12 cellular contexts compared by ENCODE assay signal in the genomic region with DNA sequence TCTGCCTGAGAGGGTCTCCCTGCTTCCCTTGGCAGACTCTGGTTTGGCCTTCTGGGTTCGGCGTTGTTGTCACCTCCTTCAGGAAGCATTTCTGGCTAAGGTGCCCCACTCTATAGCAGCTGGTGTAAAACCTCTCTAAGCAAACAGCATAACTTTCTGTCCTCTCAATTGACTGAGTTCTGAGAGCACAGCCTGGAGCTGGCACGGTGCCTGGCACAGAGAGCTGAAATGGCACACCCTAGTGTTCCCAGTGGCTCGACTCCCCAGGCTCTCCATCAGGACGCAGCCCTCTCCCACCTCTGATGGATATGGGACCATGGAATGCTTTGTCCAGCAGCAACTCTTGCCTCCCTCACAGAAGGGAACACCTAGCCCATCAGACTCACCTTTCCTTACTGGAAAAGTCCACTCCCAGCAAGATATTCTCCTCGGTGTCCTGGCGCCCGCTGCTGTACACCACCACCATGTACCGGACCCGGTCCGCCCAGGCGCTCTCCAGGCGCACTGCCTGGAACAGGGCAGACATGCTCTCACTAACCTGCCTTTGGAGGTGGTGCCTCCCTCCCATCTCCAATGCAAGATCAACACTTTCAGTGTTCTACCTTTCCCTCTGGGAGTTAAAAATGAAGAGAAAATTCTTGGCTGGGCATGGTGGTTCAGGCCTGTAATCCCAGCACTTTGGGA. TPM values are rescaled to one million over a fixed set of nuclear protein-coding genes. Genes with fewer than 3 reads are reported as not detected.
A peak's percentile ranks its signal among the peaks of the same experiment; 100 is the strongest.
DNase-seq lines count a peak whose midpoint lies in the region; ATAC-seq and TF ChIP-seq lines count a peak whose summit lies in the region.
"Had no signal": no experiment of that assay in that cellular context is flagged by ENCODE, and none has a peak within 500 bp of the region (broad histone marks: within the 10 kb centered on the region; RNA-seq: fewer than 3 reads in every experiment).

No MANE protein-coding gene starts in this region.

- H3K36me3 ChIP-seq in lung (ENCODE audit: control insufficient read depth in 2 of 2, insufficient read depth in 2 of 2, low read length in 2 of 2) (peaks cover 11 to 44% of the 10 kb centered on the region in 2 donors), tibial nerve (peaks cover 0 to 74% (median 9%) of the 10 kb centered on the region in 3 donors), MG63 (peaks cover 95% of the 10 kb centered on the region)
- H3K36me3 ChIP-seq: uterus had no signal

- H3K27me3 Mint-ChIP-seq in activated T-cell treated with anti-CD3 and anti-CD28 coated beads, Interleukin-2, amount 50 U/mL, for 24 hours, result no peaks in the 10 kb centered on the region
- H3K27me3 Mint-ChIP-seq in dendritic cell treated with granulocyte-macrophage colony-stimulating factor and Interleukin-4, amounts not matched to agents 40 ng/mL and 50 ng/mL, for 4 days, result no peaks in the 10 kb centered on the region

- peak overlapping the region; percentile 51 to 65 for H3K27ac ChIP-seq in lung (ENCODE audit: low read depth in 1 of 2, low read length in 1 of 2)
- H3K27ac ChIP-seq in tibial nerve, result peak overlapping the region in 3 of 4 donors; percentile 31 to 85 (median 80)
- H3K27ac ChIP-seq: uterus had no signal

- peak overlapping the region; percentile 32 for H3K27ac Mint-ChIP-seq in activated T-cell treated with anti-CD3 and anti-CD28 coated beads, Interleukin-2, amount 50 U/mL, for 24 hours
- peak overlapping the region; percentile 41 for H3K27ac Mint-ChIP-seq in dendritic cell treated with granulocyte-macrophage colony-stimulating factor and Interleukin-4, amounts not matched to agents 40 ng/mL and 50 ng/mL, for 4 days

- TF ChIP-seq CTCF in lung (IDR thresholded peaks at IDR 0.05; ENCODE audit: control extremely low read depth, extremely low read depth) (no peak), tibial nerve (IDR thresholded peaks at IDR 0.05) (no peak)

- H3K9me3 Mint-ChIP-seq in activated T-cell treated with anti-CD3 and anti-CD28 coated beads, Interleukin-2, amount 50 U/mL, for 24 hours, result no peaks in the 10 kb centered on the region
- no peaks in the 10 kb centered on the region for H3K9me3 Mint-ChIP-seq in dendritic cell treated with granulocyte-macrophage colony-stimulating factor and Interleukin-4, amounts not matched to agents 40 ng/mL and 50 ng/mL, for 4 days

- DNase-seq in activated T-cell treated with anti-CD3 and anti-CD28 coated beads, Interleukin-2, amount 50 U/mL, for 24 hours, result no peak
- DNase-seq in activated T-cell treated with anti-CD3 and anti-CD28 coated beads for 4 hours (no peak), lung (ENCODE audit: low spot score) (no peak), tibial nerve (ENCODE audit: low spot score in 2 of 2) (no peak), MG63 (no peak), NOMO-1 treated with dmso at 0.1 percent for 144 hours (lab: John Stamatoyannopoulos, UW; ENCODE audit: unreplicated experiment) (no peak)
- DNase-seq: EL, NCI-H2227 treated with DMSO at 0.1 percent for 48 hours, uterus had no signal

- ATAC-seq in lung (ENCODE audit: insufficient read depth, low FRiP score) (no peak), GM21619 (IDR thresholded peaks at IDR 0.05; ENCODE audit: unreplicated experiment) (no peak)
- ATAC-seq: Panc1 had no signal

- H3K27me3 ChIP-seq in lung (ENCODE audit: control insufficient read depth, insufficient read depth) (no peaks in the 10 kb centered on the region), tibial nerve (no peaks in the 10 kb centered on the region), MG63 (no peaks in the 10 kb centered on the region)
- H3K27me3 ChIP-seq: uterus had no signal

- peaks cover 15% of the 10 kb centered on the region for H3K4me1 Mint-ChIP-seq in activated T-cell treated with anti-CD3 and anti-CD28 coated beads, Interleukin-2, amount 50 U/mL, for 24 hours (ENCODE audit: low read depth)
- peaks cover 37% of the 10 kb centered on the region for H3K4me1 Mint-ChIP-seq in dendritic cell treated with granulocyte-macrophage colony-stimulating factor and Interleukin-4, amounts not matched to agents 40 ng/mL and 50 ng/mL, for 4 days (ENCODE audit: low read depth)

- no peaks in the 10 kb centered on the region for H3K9me3 ChIP-seq in lung (ENCODE audit: control insufficient read depth in 2 of 2, insufficient read depth in 1 of 2, low read length in 1 of 2)
- H3K9me3 ChIP-seq in tibial nerve, result no peaks in the 10 kb centered on the region
- no peaks in the 10 kb centered on the region for H3K9me3 ChIP-seq in MG63
- H3K9me3 ChIP-seq: uterus had no signal

- H3K4me1 ChIP-seq in lung (ENCODE audit: control insufficient read depth in 2 of 2, insufficient read depth in 2 of 2, low read length in 2 of 2) (peaks cover 20 to 22% of the 10 kb centered on the region in 2 donors), tibial nerve (peaks cover 0 to 94% (median 55%) of the 10 kb centered on the region in 4 donors)
- H3K4me1 ChIP-seq: uterus had no signal

- H3K36me3 Mint-ChIP-seq in activated T-cell treated with anti-CD3 and anti-CD28 coated beads, Interleukin-2, amount 50 U/mL, for 24 hours (ENCODE audit: low read depth), result peaks cover 79% of the 10 kb centered on the region
- peaks cover 94% of the 10 kb centered on the region for H3K36me3 Mint-ChIP-seq in dendritic cell treated with granulocyte-macrophage colony-stimulating factor and Interleukin-4, amounts not matched to agents 40 ng/mL and 50 ng/mL, for 4 days (ENCODE audit: low read depth)

- TF ChIP-seq EP300 in tibial nerve (IDR thresholded peaks at IDR 0.05), result no peak

- no peak overlapping the region for H3K4me3 ChIP-seq in lung
- H3K4me3 ChIP-seq in tibial nerve, result no peak overlapping the region
- no peak overlapping the region for H3K4me3 ChIP-seq in MG63
- H3K4me3 ChIP-seq: uterus had no signal

- 84 to 90% methylated on average over 13 of the region's 13 CpGs for WGBS in lung, 2 donors
- 78 to 79% methylated on average over 13 of the region's 13 CpGs for WGBS in tibial nerve, 2 donors

- no peak overlapping the region for H3K4me3 Mint-ChIP-seq in activated T-cell treated with anti-CD3 and anti-CD28 coated beads, Interleukin-2, amount 50 U/mL, for 24 hours
- H3K4me3 Mint-ChIP-seq in dendritic cell treated with granulocyte-macrophage colony-stimulating factor and Interleukin-4, amounts not matched to agents 40 ng/mL and 50 ng/mL, for 4 days, result no peak overlapping the region

- intact Hi-C loops in dendritic cell treated with granulocyte-macrophage colony-stimulating factor and Interleukin-4, amounts not matched to agents 40 ng/mL and 50 ng/mL, for 4 days (cut with micrococcal nuclease), result no loop called here

- TF ChIP-seq POLR2A in tibial nerve (IDR thresholded peaks at IDR 0.05), result no peak

RNA-seq across cellular contexts. Expression of gene SSH1, which starts 40.6 kb away (rescaled TPM):
- total RNA-seq in lung (10 to 100 TPM; 29.0 to 39.5 TPM), tibial nerve (10 to 100 TPM; 23.6 to 66.9 (median 28.0) TPM)
- 10 to 100 TPM in 1 of 2 donors, 1 to 10 TPM in 1; 7.2 to 13.4 TPM for polyA plus RNA-seq in lung
- 7.0 and 8.7 TPM in 2 replicates for total RNA-seq in MG63 (2014; rRNA removed; shearing (Covaris generic); ENCODE audit: low replicate concordance)
